In the genomic region with DNA sequence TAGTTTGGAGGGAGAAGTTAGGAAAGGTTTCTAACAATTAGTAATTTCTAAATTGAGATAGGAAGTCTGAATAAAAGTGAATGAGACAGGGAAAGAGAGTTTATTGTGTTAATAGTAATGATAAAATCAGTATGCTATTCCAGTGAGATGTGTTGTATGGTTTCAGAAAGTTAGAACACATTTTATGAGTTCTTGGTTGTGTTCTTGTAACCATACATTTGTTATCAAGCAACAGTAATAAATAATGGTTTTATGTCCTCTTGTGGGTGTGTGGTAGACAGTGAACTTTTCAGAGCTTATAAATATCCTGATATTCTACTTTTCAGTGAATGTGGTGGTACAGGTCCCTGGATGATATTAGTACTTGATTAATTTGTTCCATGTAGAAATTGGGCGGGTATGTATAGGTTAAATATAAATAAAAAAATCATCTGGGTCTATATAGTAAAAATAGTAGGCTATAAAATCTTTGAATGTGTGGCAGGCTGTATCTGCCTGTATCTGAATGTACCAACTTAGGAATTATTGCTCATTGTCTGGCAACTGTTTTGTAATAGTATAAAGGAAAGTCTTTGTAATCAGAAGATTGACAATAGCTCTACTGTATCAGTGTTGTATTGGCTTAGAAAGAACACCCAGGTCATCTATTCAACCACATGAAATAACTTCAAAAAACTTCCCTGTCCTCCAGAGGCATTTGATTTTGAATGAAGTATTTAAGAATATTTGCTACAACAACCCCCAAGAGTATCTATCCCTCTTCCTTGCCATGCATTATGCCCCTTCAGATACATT, we compare ENCODE assay signal across 10 cellular contexts.
"Had no signal": no experiment of that assay in that cellular context is flagged by ENCODE, and none has a peak within 500 bp of the region (broad histone marks: within the 10 kb centered on the region; RNA-seq: fewer than 3 reads in every experiment).

No MANE protein-coding gene starts in this region.

- ATAC-seq: psoas muscle had no signal

- H3K27ac ChIP-seq: brain microvascular endothelial cell, left ventricle myocardium inferior, psoas muscle, right lobe of liver, tibial nerve, vagina had no signal

- H3K9me3 ChIP-seq: left ventricle myocardium inferior, psoas muscle, right lobe of liver, tibial nerve, vagina had no signal

- H3K36me3 ChIP-seq: brain microvascular endothelial cell, right lobe of liver, tibial nerve, vagina had no signal

- DNase-seq: activated naive CD4-positive, alpha-beta T cell; activated naive CD8-positive, alpha-beta T cell treated with anti-CD3 and anti-CD28 coated beads, Interleukin-2, amount 10 ng/mL, durations not matched to agents 7 days and 5 days; left ventricle myocardium inferior; mesendoderm; psoas muscle; right lobe of liver; SW 1271 had no signal

- H3K4me3 ChIP-seq: left ventricle myocardium inferior, psoas muscle, right lobe of liver, tibial nerve, vagina had no signal

- H3K27me3 ChIP-seq: brain microvascular endothelial cell, right lobe of liver, tibial nerve, vagina had no signal

- H3K4me1 ChIP-seq: vagina had no signal
